11 cellular contexts compared by ENCODE assay signal in the genomic region with DNA sequence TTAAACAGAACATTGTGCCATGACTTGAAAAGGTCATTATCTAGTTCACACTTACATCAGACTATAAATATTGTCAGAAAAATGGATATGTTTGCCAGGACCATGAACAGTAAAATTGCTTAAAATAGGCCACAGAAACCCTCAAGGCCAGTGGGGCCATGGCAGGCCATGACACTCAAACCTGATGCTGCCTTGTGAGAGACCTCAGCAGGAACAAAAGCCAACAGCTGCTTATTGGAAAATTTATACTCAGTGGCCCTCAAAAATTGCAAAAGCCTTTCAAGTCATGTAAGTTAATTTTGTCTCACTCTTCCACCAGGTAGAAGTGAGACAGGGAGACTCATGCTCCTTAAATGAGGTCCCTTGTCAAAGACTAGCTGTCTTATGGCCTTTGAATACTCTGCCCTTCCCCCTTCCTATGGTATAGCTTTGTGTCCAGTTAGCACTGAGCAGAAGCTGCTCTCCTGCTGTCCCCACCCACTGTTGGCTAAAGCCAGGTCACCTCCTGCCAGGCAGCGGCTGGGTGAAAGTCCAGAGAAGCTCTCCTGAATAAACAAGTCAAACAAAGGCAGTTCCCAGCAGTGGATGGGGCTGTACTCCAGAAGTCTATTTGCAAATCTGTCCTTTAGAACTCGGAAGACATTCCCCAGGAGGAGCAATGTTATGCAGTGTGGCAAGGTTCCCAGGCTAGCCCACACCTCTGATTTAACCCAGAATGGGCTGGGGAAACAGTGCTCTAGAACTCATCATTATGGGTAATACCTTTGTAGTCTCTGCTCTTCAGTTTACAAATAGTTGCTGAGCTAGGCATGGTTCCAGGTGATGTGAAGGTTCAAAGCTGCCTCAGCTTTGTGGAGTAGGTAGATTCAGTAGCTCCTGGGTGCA. TPM values are rescaled to one million over a fixed set of nuclear protein-coding genes. Genes with fewer than 3 reads are reported as not detected.
DNase-seq lines count a peak whose midpoint lies in the region; ATAC-seq and TF ChIP-seq lines count a peak whose summit lies in the region.
"Had no signal": no experiment of that assay in that cellular context is flagged by ENCODE, and none has a peak within 500 bp of the region (broad histone marks: within the 10 kb centered on the region; RNA-seq: fewer than 3 reads in every experiment).

No MANE protein-coding gene starts in this region.

- no peaks in the 10 kb centered on the region for H3K36me3 ChIP-seq in tibial nerve

- H3K27ac ChIP-seq in tibial nerve: peak overlapping the region in 3 of 4 donors; percentile 1 to 63 (median 60)

- DNase-seq in LNCaP clone FGC (ENCODE audit: low read depth): peak; percentile 88
- peak; percentile 83 to 89 for DNase-seq in dermis microvascular lymphatic vessel endothelial cell (ENCODE audit: low read depth in 2 of 2)
- peak; percentile 42 to 90 for DNase-seq in lung microvascular endothelial cell (ENCODE audit: low read depth in 2 of 2)
- DNase-seq in tibial nerve (ENCODE audit: low spot score in 2 of 2): no peak
- no peak for DNase-seq in SW 1271 (lab: John Stamatoyannopoulos, UW)
- DNase-seq in NK-92 treated with Interleukin-12 subunit alpha and Interleukin-12 subunit beta, amount 100 ng/mL, for 24 hours (lab: John Stamatoyannopoulos, UW): no peak
- DNase-seq: DND-41, immature natural killer cell, NCI-H510A treated with DMSO at 0.1 percent for 48 hours, T-helper 9 cell had no signal

- WGBS in tibial nerve, 2 donors: 40 to 41% methylated on average over 2 of the region's 2 CpGs

- no peaks in the 10 kb centered on the region for H3K9me3 ChIP-seq in tibial nerve

- peaks cover 0 to 83% (median 23%) of the 10 kb centered on the region in 4 donors for H3K4me1 ChIP-seq in tibial nerve

- H3K4me3 ChIP-seq in LNCaP clone FGC (ENCODE audit: low read depth, low read length) (no peak overlapping the region), tibial nerve (no peak overlapping the region)

- H3K27me3 ChIP-seq in tibial nerve: no peaks in the 10 kb centered on the region

- peak in 1 of 2 donors; percentile 79 for TF ChIP-seq EP300 in tibial nerve (IDR thresholded peaks at IDR 0.05)

- TF ChIP-seq CTCF in LNCaP clone FGC (IDR thresholded peaks at IDR 0.05; ENCODE audit: control insufficient read depth, extremely low read depth, insufficient read depth) (no peak), tibial nerve (IDR thresholded peaks at IDR 0.05) (no peak)

- ATAC-seq in GM21390 (IDR thresholded peaks at IDR 0.05; ENCODE audit: unreplicated experiment): no peak

- no peak for TF ChIP-seq POLR2A in tibial nerve (IDR thresholded peaks at IDR 0.05)

RNA-seq across cellular contexts. Expression of gene ADM, which starts 21.4 kb away (rescaled TPM):
- total RNA-seq in dermis microvascular lymphatic vessel endothelial cell: 137 and 314 TPM in 2 replicates
- total RNA-seq in lung microvascular endothelial cell: 167 and 785 TPM in 2 replicates
- total RNA-seq in tibial nerve: 100 to 1,000 TPM; 123 to 420 (median 197) TPM

RNA-seq across cellular contexts. Expression of gene SBF2, which starts 32.3 kb away (rescaled TPM):
- total RNA-seq in dermis microvascular lymphatic vessel endothelial cell (31.7 and 49.2 TPM in 2 replicates), lung microvascular endothelial cell (26.6 and 50.8 TPM in 2 replicates), tibial nerve (100 to 1,000 TPM in 1 of 4 donors, 10 to 100 TPM in 3; 75.0 to 104 (median 86.9) TPM)

Comparison
In these comparisons a context has a peak if more than half of its experiments do, and no peak if none do; other contexts are left out.
1. DNase-seq: peak in LNCaP clone FGC (single experiment), dermis microvascular lymphatic vessel endothelial cell (2 of 2) and lung microvascular endothelial cell (2 of 2); none in tibial nerve (0 of 2), SW 1271 (0 of 2) and NK-92 treated with Interleukin-12 subunit alpha and Interleukin-12 subunit beta, amount 100 ng/mL, for 24 hours (single experiment).